In the genomic region with DNA sequence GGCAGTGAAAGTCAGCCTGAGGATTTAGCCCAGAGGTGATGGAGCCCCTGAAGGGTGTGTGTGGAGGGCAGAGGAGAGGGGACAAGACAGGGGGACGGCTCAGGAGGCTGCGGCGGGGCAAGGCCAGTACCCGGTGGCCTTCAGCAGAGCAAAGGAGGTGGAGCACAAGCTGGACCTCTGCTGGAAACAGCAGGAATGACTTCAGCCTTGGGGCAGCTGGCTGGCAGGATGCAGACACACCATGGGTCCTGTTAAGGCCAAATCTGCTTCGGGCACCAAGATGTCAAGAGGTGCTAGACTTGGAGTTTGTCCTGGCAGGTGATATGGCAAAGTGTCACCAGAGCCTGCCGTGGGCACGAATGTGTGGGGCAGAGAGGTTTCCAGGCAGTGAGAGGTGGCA, we compare ENCODE assay signal across 1 cellular context.
TF ChIP-seq lines count a peak whose summit lies in the region.

No MANE protein-coding gene starts in this region.

TF ChIP-seq in H1, 55 proteins besides CTCF, POLR2A, EP300 and RAD21:
- no peak for TF ChIP-seq EGR1 (IDR thresholded peaks at IDR 0.05; ENCODE audit: borderline replicate concordance, low read depth, low read length)
- no peak for TF ChIP-seq TAF1 (IDR thresholded peaks at IDR 0.05; ENCODE audit: low read depth, low read length)
- no peak for TF ChIP-seq BCL11A (IDR thresholded peaks at IDR 0.05; ENCODE audit: low read depth in 2 of 2, low read length in 2 of 2)
- TF ChIP-seq TAF7 (optimal IDR thresholded peaks at IDR 0.05; ENCODE audit: borderline replicate concordance, low read depth, low read length) = no peak
- no peak for TF ChIP-seq SIN3A (conservative IDR thresholded peaks at IDR 0.05 in 1 of 2, IDR thresholded peaks at IDR 0.05 in 1 of 2; ENCODE audit: low read depth in 1 of 2, low read length in 2 of 2)
- no peak for TF ChIP-seq TBP (IDR thresholded peaks at IDR 0.05; ENCODE audit: low read depth, low read length)
- TF ChIP-seq HDAC2 (IDR thresholded peaks at IDR 0.05; ENCODE audit: borderline replicate concordance in 1 of 2, low read depth in 2 of 2, low read length in 2 of 2) = no peak
TF ChIP-seq in H1: peak in this region for 0.
